In genomic region chr9:136843801-136844740, GRCh38 we compare ENCODE assay signal across 8 cellular contexts. TPM values are rescaled to one million over a fixed set of nuclear protein-coding genes. Genes with fewer than 3 reads are reported as not detected.
DNase-seq lines count a peak whose midpoint lies in the region; ATAC-seq, FAIRE-seq and TF ChIP-seq lines count a peak whose summit lies in the region.
"Not testable (repeated sequence)": the region's sequence is repeated elsewhere in the genome, so short reads cannot be mapped to it uniquely, and the experiment has no call there.

No MANE protein-coding gene starts in this region.

- H3K4me1 Mint-ChIP-seq in H9, result peaks cover 16 to 28% of the 10 kb centered on the region in 2 experiments
- H3K4me1 Mint-ChIP-seq in glutamatergic neuron (ENCODE audit: low read depth, unreplicated experiment), result not testable (repeated sequence)
- peaks cover 23% of the 10 kb centered on the region for H3K4me1 Mint-ChIP-seq in neural progenitor cell

- TF ChIP-seq RAD21 in GM12878 (IDR thresholded peaks at IDR 0.05; ENCODE audit: insufficient read depth, low read depth, low read length), result not testable (repeated sequence)

- WGBS in H9 (ENCODE audit: extremely low coverage, insufficient read length, low lambda C conversion rate), result no CpG with 5 or more reads among the region's 99 CpGs
- 20% methylated on average over 64 of the region's 99 CpGs for WGBS in GM12878 (ENCODE audit: insufficient coverage, insufficient replicate concordance, low lambda C conversion rate, missing lambda C conversion rate)

- not testable (repeated sequence) for H3K23me2 ChIP-seq in H9 (ENCODE audit: insufficient read length, low read depth, low read length, poor library complexity, severe bottlenecking)

- SMC1A ChIA-PET in GM12878 (lab: Charles Lee; ENCODE audit: uncharacterized antibody, unreplicated experiment), result interaction anchor here (2.2 to 2.4 kb wide), 2 partner anchors 34 to 58 kb away, joined by 5 to 6 read pairs; no protein-coding TSS in a partner anchor

- not testable (repeated sequence) for H4K20me1 ChIP-seq in H9 (ENCODE audit: control insufficient read depth, insufficient read depth, insufficient read length); GM12878 (ENCODE audit: control insufficient read depth, insufficient read depth)
- H4K20me1 ChIP-seq in neural progenitor cell (ENCODE audit: low read depth), result peaks cover 40% of the 10 kb centered on the region

- CTCF ChIA-PET in GM12878 (lab: Yijun Ruan, JAX), result interaction anchor here (0.8 to 4.5 kb wide), 8 partner anchors 16 to 191 kb away, joined by 3 to 46 read pairs (median 10); partner anchors contain the start of genes CLIC3, FBXW5 and TRAF2

- H3K9ac ChIP-seq in H9 (ENCODE audit: extremely low read depth, insufficient read length, low read length); GM12878 (ENCODE audit: control insufficient read depth, insufficient read depth, low read length); neural progenitor cell: not testable (repeated sequence)

- not testable (repeated sequence) for TF ChIP-seq EP300 in GM12878 (IDR thresholded peaks at IDR 0.05; ENCODE audit: borderline replicate concordance in 1 of 2, control insufficient read depth in 1 of 2, low read depth in 2 of 2, low read length in 2 of 2)

- not testable (repeated sequence) for TF ChIP-seq POLR2A in Peyer's patch (IDR thresholded peaks at IDR 0.05)
- peak; percentile 36; the same call in 1 of the 2 replicates for TF ChIP-seq POLR2A in GM12878 (IDR thresholded peaks at IDR 0.05; ENCODE audit: low read depth, low read length)

- POLR2A ChIA-PET in GM12878 (lab: Charles Lee), result not testable (repeated sequence)

- not testable (repeated sequence) for H3T11ph ChIP-seq in H9 (ENCODE audit: low read length)

- not testable (repeated sequence) for BruUV-seq in GM12878 (replicated peaks; lab: Mats Ljungman, UMichigan)

- H2BK20ac ChIP-seq in H9 (ENCODE audit: low read depth, low read length, poor library complexity, severe bottlenecking), result not testable (repeated sequence)

- H4K5ac ChIP-seq in H9 (ENCODE audit: insufficient read length, low read depth, low read length), result not testable (repeated sequence)

- H3K18ac ChIP-seq in H9 (ENCODE audit: insufficient read length, low read depth, low read length), result not testable (repeated sequence)

- not testable (repeated sequence) for H4K91ac ChIP-seq in H9 (ENCODE audit: insufficient read length, low read depth, low read length)

- not testable (repeated sequence) for H3K4me2 ChIP-seq in H9 (ENCODE audit: insufficient read depth, insufficient read length, low read length); neural progenitor cell
- peak overlapping the region; percentile 64 for H3K4me2 ChIP-seq in GM12878 (ENCODE audit: control insufficient read depth, insufficient read depth)

- not testable (repeated sequence) for H3K23ac ChIP-seq in H9 (ENCODE audit: insufficient read length, low read depth, low read length)

- H2BK120ac ChIP-seq in H9 (ENCODE audit: low read depth, low read length, poor library complexity, severe bottlenecking), result not testable (repeated sequence)

- not testable (repeated sequence) for H3K56ac ChIP-seq in H9 (ENCODE audit: insufficient read length, low read depth, low read length)

- peak; percentile 22 for ATAC-seq in GM12878

- not testable (repeated sequence) for H2BK15ac ChIP-seq in H9 (ENCODE audit: low read depth, low read length)

- not testable (repeated sequence) for H3K27me3 Mint-ChIP-seq in H9 (ENCODE audit: low read depth)
- peaks cover 13% of the 10 kb centered on the region for H3K27me3 Mint-ChIP-seq in glutamatergic neuron (ENCODE audit: unreplicated experiment)
- H3K27me3 Mint-ChIP-seq in neural progenitor cell (ENCODE audit: insufficient read depth, low read depth), result peaks cover 25% of the 10 kb centered on the region

- H3K4me3 Mint-ChIP-seq in H9 (peak overlapping the region in 1 of 2 experiments; percentile 23; a peak in 2 of 5 replicates), glutamatergic neuron (ENCODE audit: unreplicated experiment) (peak overlapping the region; percentile 75)
- not testable (repeated sequence) for H3K4me3 Mint-ChIP-seq in neural progenitor cell

- H3K9me3 ChIP-seq in H9 (ENCODE audit: control insufficient read depth, low read depth, low read length); Peyer's patch; GM12878 (replicated peaks; ENCODE audit: control insufficient read depth, insufficient read depth, low read length); neural progenitor cell (ENCODE audit: low read depth): not testable (repeated sequence)

- H3F3A ChIP-seq in neural progenitor cell (ENCODE audit: low read depth), result peaks cover 43% of the 10 kb centered on the region

- FAIRE-seq in GM12878 (lab: Jason Lieb, UNC), result not testable (repeated sequence)

- not testable (repeated sequence) for H3K27ac Mint-ChIP-seq in H9; glutamatergic neuron (ENCODE audit: unreplicated experiment); neural progenitor cell

- H2BK5ac ChIP-seq in H9 (ENCODE audit: insufficient read length, low read length), result not testable (repeated sequence)

- not testable (repeated sequence) for H3K36me3 Mint-ChIP-seq in H9 (ENCODE audit: insufficient read depth in 1 of 3, low read depth in 3 of 3); glutamatergic neuron (ENCODE audit: unreplicated experiment); neural progenitor cell

- H3K27ac ChIP-seq in H9 (ENCODE audit: insufficient read length, low read depth, low read length); GM12878 (ENCODE audit: control insufficient read depth, insufficient read depth); neural progenitor cell: not testable (repeated sequence)
- H3K27ac ChIP-seq in Peyer's patch, result peak overlapping the region in 1 of 4 donors; percentile 95

- intact Hi-C loops in GM12878 (cut with micrococcal nuclease; ENCODE audit: unreplicated experiment), result not testable (repeated sequence)

- RAD21 ChIA-PET in GM12878 (lab: Charles Lee; ENCODE audit: unreplicated experiment), result interaction anchor here (1.3 to 4.1 kb wide), 3 partner anchors 55 to 191 kb away, joined by 5 to 16 read pairs (median 14); no protein-coding TSS in a partner anchor

- H3K4ac ChIP-seq in H9 (ENCODE audit: low read depth, low read length), result not testable (repeated sequence)

- not testable (repeated sequence) for H2AFZ ChIP-seq in H9 (ENCODE audit: low read length); GM12878 (ENCODE audit: control insufficient read depth, low read depth, low read length); neural progenitor cell (replicated peaks)

- not testable (repeated sequence) for H3K27me3 ChIP-seq in H9 (ENCODE audit: insufficient read depth, low read length); GM12878 (replicated peaks in 1 of 2; ENCODE audit: control insufficient read depth in 2 of 2, insufficient read depth in 2 of 2, low read length in 1 of 2)
- H3K27me3 ChIP-seq in Peyer's patch (peaks cover 0 to 16% of the 10 kb centered on the region in 2 donors), neural progenitor cell (peaks cover 20% of the 10 kb centered on the region)

- not testable (repeated sequence) for H3K4me1 ChIP-seq in H9 (ENCODE audit: insufficient read depth, low read length); GM12878 (ENCODE audit: control insufficient read depth, insufficient read depth, low read length)
- H3K4me1 ChIP-seq in Peyer's patch, result peaks cover 17 to 65% (median 35%) of the 10 kb centered on the region in 4 donors
- peaks cover 23% of the 10 kb centered on the region for H3K4me1 ChIP-seq in neural progenitor cell

- H3K4me3 ChIP-seq in Peyer's patch, result peak overlapping the region in 3 of 4 donors; percentile 55 to 65 (median 60)
- not testable (repeated sequence) for H3K4me3 ChIP-seq in GM12878, neural progenitor cell

- not testable (repeated sequence) for DNase-seq in AG09319 (ENCODE audit: extremely low read depth, low read depth); GM12878 (ENCODE audit: low read depth, low spot score)
- DNase-seq in H9 (peak; percentile 70), Peyer's patch (peak in 2 of 3 donors; percentile 57 to 78), glutamatergic neuron (peak; percentile 70), neural progenitor cell (ENCODE audit: low spot score) (peak; percentile 49)
- peak in 2 of 3 experiments; percentile 50 to 60 for DNase-seq in activated CD8-positive, alpha-beta memory T cell treated with anti-CD3 and anti-CD28 coated beads for 48 hours (ENCODE audit: low read depth in 2 of 3, low spot score in 2 of 3)
- peak; percentile 43 for DNase-seq in stimulated activated CD8-positive, alpha-beta memory T cell treated with anti-CD3 and anti-CD28 coated beads, Interleukin-15, amount 100 ng/mL, for 24 hours (ENCODE audit: low read depth)

- H3K79me1 ChIP-seq in H9 (ENCODE audit: insufficient read depth, low read depth, low read length, poor library complexity, severe bottlenecking), result not testable (repeated sequence)

- not testable (repeated sequence) for H3K79me2 ChIP-seq in H9 (ENCODE audit: insufficient read depth, low read length); GM12878 (ENCODE audit: control insufficient read depth, insufficient read depth, low read length); neural progenitor cell (ENCODE audit: low read depth)

- not testable (repeated sequence) for H2AK5ac ChIP-seq in H9 (ENCODE audit: insufficient read length, low read length)

- H2BK12ac ChIP-seq in H9 (ENCODE audit: insufficient read length, low read depth, low read length), result not testable (repeated sequence)

- H3K14ac ChIP-seq in H9 (ENCODE audit: insufficient read depth, low read length), result not testable (repeated sequence)

- in situ Hi-C loops in GM12878 (cut with MboI), result not testable (repeated sequence)

- H3K9me3 Mint-ChIP-seq in H9; glutamatergic neuron (ENCODE audit: unreplicated experiment); neural progenitor cell: not testable (repeated sequence)

- H3K36me3 ChIP-seq in Peyer's patch, result peaks cover 0 to 15% (median 0%) of the 10 kb centered on the region in 3 donors
- H3K36me3 ChIP-seq in GM12878 (ENCODE audit: control insufficient read depth in 2 of 2, insufficient read depth in 2 of 2, low read length in 1 of 2); neural progenitor cell: not testable (repeated sequence)

- peak; percentile 39 for TF ChIP-seq CTCF in AG09319 (IDR thresholded peaks at IDR 0.05; ENCODE audit: low read depth, low read length)
- peak; percentile 84 for TF ChIP-seq CTCF in H9 (conservative IDR thresholded peaks at IDR 0.05)
- TF ChIP-seq CTCF in Peyer's patch (IDR thresholded peaks at IDR 0.05), result peak; percentile 66 to 88 (median 76)
- TF ChIP-seq CTCF in GM12878 (IDR thresholded peaks at IDR 0.05 in 2 of 3, conservative IDR thresholded peaks at IDR 0.05 in 1 of 3; ENCODE audit: control insufficient read depth in 2 of 3, extremely low read depth in 1 of 3, insufficient read depth in 1 of 3, low read depth in 3 of 3, low read length in 3 of 3), result peak; percentile 14 to 48 (median 33); a peak in 5 of 6 replicates
- peak; percentile 90 for TF ChIP-seq CTCF in glutamatergic neuron (IDR thresholded peaks at IDR 0.05; ENCODE audit: partially characterized antibody, unreplicated experiment)
- peak; percentile 52 for TF ChIP-seq CTCF in neural progenitor cell (IDR thresholded peaks at IDR 0.05)

- not testable (repeated sequence) for H4K8ac ChIP-seq in H9 (replicated peaks; ENCODE audit: insufficient read length, low read depth, low read length)

RNA-seq across cellular contexts. Expression of gene AJM1, which starts 1.8 kb away (rescaled TPM):
- total RNA-seq in H9 (2021) (1.8 and 2.3 TPM in 2 replicates), Peyer's patch (10 to 100 TPM in 2 of 4 donors, 1 to 10 TPM in 2; 4.1 to 17.4 (median 9.2) TPM), GM12878 (2014; rRNA removed) (0.98 and 1.2 TPM in 2 replicates), GM12878 (2014; rRNA removed; fragmentation: Illumina TruSeq; extraction: Trizol) (0.27 and 0.46 TPM in 2 replicates), GM12878 (2021) (1.9 and 2.5 TPM in 2 replicates), glutamatergic neuron (ENCODE audit: unreplicated experiment) (15.3 TPM), neural progenitor cell (ENCODE audit: low replicate concordance) (0.77 TPM in 1 of 2 replicates, not detected in the other)
- total RNA-seq in GM12878 (2013; cell fraction: nucleolus; rRNA removed), result 13.9 and 16.4 TPM in 2 replicates
- polyA plus RNA-seq in GM12878 (2011; ENCODE audit: low read depth), result 0.25 TPM
- polyA plus RNA-seq in GM12878 (2011; rRNA removed) (0.55 and 1.2 TPM in 2 replicates), GM12878 (2014; fragmentation: Illumina TruSeq; extraction: Trizol) (0.06 TPM in 1 of 2 replicates, not detected in the other), GM12878 (2014; fragmentation: Nextera tagmentation; extraction: Ambion mirVana) (not detected), GM12878 (2014; rRNA removed) (1.6 and 2.7 TPM in 2 replicates), GM12878 (2016; fragmentation: Nextera tagmentation; extraction: Ambion mirVana) (under 1 TPM; 0.54 to 0.82 TPM)
- polyA plus RNA-seq in GM12878 (2011; cell fraction: cytosol; rRNA removed), result 0.97 and 1.9 TPM in 2 replicates
- 35.1 and 40.0 TPM in 2 replicates for polyA plus RNA-seq in GM12878 (2011; cell fraction: nucleus; rRNA removed)
- 1.9 and 2.7 TPM in 2 replicates for polyA plus RNA-seq in GM12878 (2012)
- 0.07 and 0.62 TPM in 2 replicates for polyA minus RNA-seq in GM12878 (2011; rRNA and poly(A)+ RNA removed)
- 0.31 and 1.1 TPM in 2 replicates for polyA minus RNA-seq in GM12878 (2011; cell fraction: cytosol; rRNA and poly(A)+ RNA removed)
- polyA minus RNA-seq in GM12878 (2011; cell fraction: nucleus; rRNA and poly(A)+ RNA removed), result 3.6 and 4.8 TPM in 2 replicates

RNA-seq across cellular contexts. Expression of gene PHPT1, which starts 5.1 kb away (rescaled TPM):
- 161 and 175 TPM in 2 replicates for total RNA-seq in H9 (2021)
- 100 to 1,000 TPM in 2 of 4 donors, 10 to 100 TPM in 2; 66.0 to 120 (median 96.5) TPM for total RNA-seq in Peyer's patch
- 66.9 and 74.5 TPM in 2 replicates for total RNA-seq in GM12878 (2013; cell fraction: nucleolus; rRNA removed)
- total RNA-seq in GM12878 (2014; rRNA removed), result 123 and 124 TPM in 2 replicates
- 59.6 and 70.6 TPM in 2 replicates for total RNA-seq in GM12878 (2014; rRNA removed; fragmentation: Illumina TruSeq; extraction: Trizol)
- total RNA-seq in GM12878 (2021), result 131 and 132 TPM in 2 replicates
- polyA plus RNA-seq in GM12878 (2011; ENCODE audit: low read depth), result 68.1 TPM
- polyA plus RNA-seq in GM12878 (2011; rRNA removed), result 39.9 and 90.2 TPM in 2 replicates
- 155 and 276 TPM in 2 replicates for polyA plus RNA-seq in GM12878 (2011; cell fraction: cytosol; rRNA removed)
- polyA plus RNA-seq in GM12878 (2011; cell fraction: nucleus; rRNA removed), result 525 and 671 TPM in 2 replicates
- 128 and 143 TPM in 2 replicates for polyA plus RNA-seq in GM12878 (2012)
- 7.1 and 56.2 TPM in 2 replicates for polyA plus RNA-seq in GM12878 (2014; fragmentation: Illumina TruSeq; extraction: Trizol)
- 100 to 1,000 TPM; 169 to 200 TPM for polyA plus RNA-seq in GM12878 (2014; fragmentation: Nextera tagmentation; extraction: Ambion mirVana)
- 148 and 151 TPM in 2 replicates for polyA plus RNA-seq in GM12878 (2014; rRNA removed)
- 100 to 1,000 TPM; 306 to 323 TPM for polyA plus RNA-seq in GM12878 (2016; fragmentation: Nextera tagmentation; extraction: Ambion mirVana)
- polyA minus RNA-seq in GM12878 (2011; rRNA and poly(A)+ RNA removed), result 13.4 and 29.2 TPM in 2 replicates
- polyA minus RNA-seq in GM12878 (2011; cell fraction: cytosol; rRNA and poly(A)+ RNA removed), result 21.8 and 22.6 TPM in 2 replicates
- 48.0 and 54.5 TPM in 2 replicates for polyA minus RNA-seq in GM12878 (2011; cell fraction: nucleus; rRNA and poly(A)+ RNA removed)
- total RNA-seq in glutamatergic neuron (ENCODE audit: unreplicated experiment), result 101 TPM
- total RNA-seq in neural progenitor cell (ENCODE audit: low replicate concordance), result 58.8 and 110 TPM in 2 replicates

RNA-seq across cellular contexts. Expression of gene MAMDC4, which starts 8.1 kb away (rescaled TPM):
- 6.9 and 9.2 TPM in 2 replicates for total RNA-seq in H9 (2021)
- total RNA-seq in Peyer's patch, result 10 to 100 TPM; 30.8 to 50.4 (median 41.4) TPM
- 29.6 and 35.9 TPM in 2 replicates for total RNA-seq in GM12878 (2013; cell fraction: nucleolus; rRNA removed)
- 2.9 and 4.5 TPM in 2 replicates for total RNA-seq in GM12878 (2014; rRNA removed)
- 0.41 and 0.85 TPM in 2 replicates for total RNA-seq in GM12878 (2014; rRNA removed; fragmentation: Illumina TruSeq; extraction: Trizol)
- 4.3 and 4.8 TPM in 2 replicates for total RNA-seq in GM12878 (2021)
- 0.41 TPM for polyA plus RNA-seq in GM12878 (2011; ENCODE audit: low read depth)
- polyA plus RNA-seq in GM12878 (2011; rRNA removed), result 1.1 and 2.4 TPM in 2 replicates
- 2.3 and 4.8 TPM in 2 replicates for polyA plus RNA-seq in GM12878 (2011; cell fraction: cytosol; rRNA removed)
- polyA plus RNA-seq in GM12878 (2011; cell fraction: nucleus; rRNA removed), result 153 and 158 TPM in 2 replicates
- 4.2 and 5.7 TPM in 2 replicates for polyA plus RNA-seq in GM12878 (2012)
- 0.40 TPM in 1 of 2 replicates, not detected in the other for polyA plus RNA-seq in GM12878 (2014; fragmentation: Illumina TruSeq; extraction: Trizol)
- polyA plus RNA-seq in GM12878 (2014; fragmentation: Nextera tagmentation; extraction: Ambion mirVana), result under 1 TPM in 1 of 2 experiments, not detected in 1; 0.22 TPM
- 5.7 and 8.2 TPM in 2 replicates for polyA plus RNA-seq in GM12878 (2014; rRNA removed)
- 1 to 10 TPM; 2.0 to 2.4 TPM for polyA plus RNA-seq in GM12878 (2016; fragmentation: Nextera tagmentation; extraction: Ambion mirVana)
- 0.44 and 2.1 TPM in 2 replicates for polyA minus RNA-seq in GM12878 (2011; rRNA and poly(A)+ RNA removed)
- 0.21 and 1.5 TPM in 2 replicates for polyA minus RNA-seq in GM12878 (2011; cell fraction: cytosol; rRNA and poly(A)+ RNA removed)
- polyA minus RNA-seq in GM12878 (2011; cell fraction: nucleus; rRNA and poly(A)+ RNA removed), result 9.8 and 12.2 TPM in 2 replicates
- 17.6 TPM for total RNA-seq in glutamatergic neuron (ENCODE audit: unreplicated experiment)
- total RNA-seq in neural progenitor cell (ENCODE audit: low replicate concordance), result 2.6 and 8.3 TPM in 2 replicates

RNA-seq across cellular contexts. Expression of gene EDF1, which starts 22.0 kb away (rescaled TPM):
- total RNA-seq in H9 (2021), result 318 and 328 TPM in 2 replicates
- 100 to 1,000 TPM; 299 to 676 (median 475) TPM for total RNA-seq in Peyer's patch
- total RNA-seq in GM12878 (2013; cell fraction: nucleolus; rRNA removed), result 70.5 and 88.5 TPM in 2 replicates
- total RNA-seq in GM12878 (2014; rRNA removed), result 312 and 337 TPM in 2 replicates
- total RNA-seq in GM12878 (2014; rRNA removed; fragmentation: Illumina TruSeq; extraction: Trizol), result 320 and 361 TPM in 2 replicates
- total RNA-seq in GM12878 (2021), result 319 and 330 TPM in 2 replicates
- polyA plus RNA-seq in GM12878 (2011; ENCODE audit: low read depth), result 201 TPM
- polyA plus RNA-seq in GM12878 (2011; rRNA removed), result 265 and 335 TPM in 2 replicates
- polyA plus RNA-seq in GM12878 (2011; cell fraction: cytosol; rRNA removed), result 364 and 406 TPM in 2 replicates
- polyA plus RNA-seq in GM12878 (2011; cell fraction: nucleus; rRNA removed), result 197 and 264 TPM in 2 replicates
- polyA plus RNA-seq in GM12878 (2012), result 366 and 424 TPM in 2 replicates
- 98.0 and 304 TPM in 2 replicates for polyA plus RNA-seq in GM12878 (2014; fragmentation: Illumina TruSeq; extraction: Trizol)
- polyA plus RNA-seq in GM12878 (2014; fragmentation: Nextera tagmentation; extraction: Ambion mirVana), result 100 to 1,000 TPM; 110 to 177 TPM
- polyA plus RNA-seq in GM12878 (2014; rRNA removed), result 418 and 469 TPM in 2 replicates
- 100 to 1,000 TPM; 508 to 533 TPM for polyA plus RNA-seq in GM12878 (2016; fragmentation: Nextera tagmentation; extraction: Ambion mirVana)
- polyA minus RNA-seq in GM12878 (2011; rRNA and poly(A)+ RNA removed), result 98.5 and 108 TPM in 2 replicates
- 77.8 and 81.8 TPM in 2 replicates for polyA minus RNA-seq in GM12878 (2011; cell fraction: cytosol; rRNA and poly(A)+ RNA removed)
- 29.1 and 55.4 TPM in 2 replicates for polyA minus RNA-seq in GM12878 (2011; cell fraction: nucleus; rRNA and poly(A)+ RNA removed)
- total RNA-seq in glutamatergic neuron (ENCODE audit: unreplicated experiment), result 343 TPM
- 269 and 293 TPM in 2 replicates for total RNA-seq in neural progenitor cell (ENCODE audit: low replicate concordance)

RNA-seq across cellular contexts. Expression of gene RABL6, which starts 36.3 kb away (rescaled TPM):
- total RNA-seq in H9 (2021), result 108 and 114 TPM in 2 replicates
- total RNA-seq in Peyer's patch, result 100 to 1,000 TPM in 3 of 4 donors, 10 to 100 TPM in 1; 98.4 to 187 (median 134) TPM
- 57.1 and 70.1 TPM in 2 replicates for total RNA-seq in GM12878 (2013; cell fraction: nucleolus; rRNA removed)
- 75.9 and 88.4 TPM in 2 replicates for total RNA-seq in GM12878 (2014; rRNA removed)
- 38.7 and 44.4 TPM in 2 replicates for total RNA-seq in GM12878 (2014; rRNA removed; fragmentation: Illumina TruSeq; extraction: Trizol)
- total RNA-seq in GM12878 (2021), result 125 and 134 TPM in 2 replicates
- polyA plus RNA-seq in GM12878 (2011; ENCODE audit: low read depth), result 41.1 TPM
- polyA plus RNA-seq in GM12878 (2011; rRNA removed), result 25.5 and 45.8 TPM in 2 replicates
- polyA plus RNA-seq in GM12878 (2011; cell fraction: cytosol; rRNA removed), result 44.4 and 59.3 TPM in 2 replicates
- 99.6 and 142 TPM in 2 replicates for polyA plus RNA-seq in GM12878 (2011; cell fraction: nucleus; rRNA removed)
- polyA plus RNA-seq in GM12878 (2012), result 49.6 and 55.1 TPM in 2 replicates
- polyA plus RNA-seq in GM12878 (2014; fragmentation: Illumina TruSeq; extraction: Trizol), result 21.6 and 38.4 TPM in 2 replicates
- polyA plus RNA-seq in GM12878 (2014; fragmentation: Nextera tagmentation; extraction: Ambion mirVana), result 1 to 10 TPM; 1.4 to 5.4 TPM
- 84.7 and 92.1 TPM in 2 replicates for polyA plus RNA-seq in GM12878 (2014; rRNA removed)
- polyA plus RNA-seq in GM12878 (2016; fragmentation: Nextera tagmentation; extraction: Ambion mirVana), result 10 to 100 TPM; 16.4 to 41.0 TPM
- 38.3 and 60.1 TPM in 2 replicates for polyA minus RNA-seq in GM12878 (2011; rRNA and poly(A)+ RNA removed)
- 20.6 and 22.6 TPM in 2 replicates for polyA minus RNA-seq in GM12878 (2011; cell fraction: cytosol; rRNA and poly(A)+ RNA removed)
- 27.8 and 54.0 TPM in 2 replicates for polyA minus RNA-seq in GM12878 (2011; cell fraction: nucleus; rRNA and poly(A)+ RNA removed)
- 149 TPM for total RNA-seq in glutamatergic neuron (ENCODE audit: unreplicated experiment)
- total RNA-seq in neural progenitor cell (ENCODE audit: low replicate concordance), result 71.2 and 148 TPM in 2 replicates

Comparison
In these comparisons a context has a peak if more than half of its experiments do, and no peak if none do; other contexts are left out.
1. CTCF ChIP-seq: peak in every context shown above with its lines; median percentile 90 in glutamatergic neuron; 84 in H9; 76 in Peyer's patch; 52 in neural progenitor cell; 39 in AG09319; 33 in GM12878.